In the genomic region with DNA sequence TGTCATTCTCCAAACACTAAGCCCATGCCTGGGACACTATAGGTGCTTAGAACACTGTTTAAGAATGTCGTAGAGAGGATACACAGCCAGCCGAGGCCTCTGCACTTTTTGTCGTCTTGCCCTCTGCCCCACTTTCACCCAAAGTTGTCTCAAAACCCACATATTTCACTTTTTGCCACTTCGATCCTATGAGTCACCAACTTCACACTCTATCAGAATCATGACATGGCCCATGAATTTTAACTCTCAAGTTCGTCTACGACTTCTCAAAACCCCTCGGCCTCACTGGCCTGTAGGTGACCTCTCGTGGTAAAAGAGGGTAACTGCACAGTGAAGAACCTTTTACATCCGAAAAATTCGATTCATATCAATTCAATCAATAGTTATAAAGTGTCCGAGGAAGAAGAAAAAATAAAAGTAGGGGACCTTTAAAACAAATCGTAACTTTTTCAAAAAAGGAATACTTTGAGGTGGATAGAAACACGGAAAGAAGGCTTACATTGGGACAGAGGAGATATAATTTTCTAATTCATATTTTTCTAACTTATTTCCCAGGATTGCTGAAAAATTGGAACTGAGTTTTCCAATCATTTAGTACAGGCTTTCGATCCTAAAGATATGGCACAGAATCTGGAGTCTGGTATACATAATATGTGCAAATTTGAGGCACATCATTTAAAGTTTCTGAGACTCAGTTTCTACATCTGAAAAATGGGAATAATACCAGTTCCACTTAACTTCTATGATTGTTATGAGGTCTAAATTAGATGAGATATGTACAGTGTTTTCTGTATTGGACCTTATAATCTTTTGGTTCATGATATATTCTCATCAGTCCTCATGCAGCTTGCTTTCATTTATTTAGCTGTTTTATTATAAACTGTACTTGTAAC, we compare ENCODE assay signal across 8 cellular contexts.
DNase-seq lines count a peak whose midpoint lies in the region; ATAC-seq, FAIRE-seq and TF ChIP-seq lines count a peak whose summit lies in the region.

No MANE protein-coding gene starts in this region.

- H3K27me3 ChIP-seq in HCT116 (ENCODE audit: insufficient read depth, low read length), result peaks cover 37% of the 10 kb centered on the region; the same call in 1 of the 2 replicates
- no peaks in the 10 kb centered on the region for H3K27me3 ChIP-seq in NT2/D1 (ENCODE audit: insufficient read depth, insufficient read length)
- peaks cover 2% of the 10 kb centered on the region for H3K27me3 ChIP-seq in bronchial epithelial cell (ENCODE audit: control insufficient read depth, insufficient read depth, low read length)
- H3K27me3 ChIP-seq in kidney epithelial cell (ENCODE audit: control insufficient read depth, insufficient read depth, low read length), result no peaks in the 10 kb centered on the region
- H3K27me3 ChIP-seq in suprapubic skin, result no peaks in the 10 kb centered on the region

- no peaks in the 10 kb centered on the region for H3K79me2 ChIP-seq in HCT116 (ENCODE audit: insufficient read depth, low read length)

- H3K4me1 ChIP-seq in HCT116 (ENCODE audit: control insufficient read depth in 1 of 2, insufficient read depth in 2 of 2, low read length in 2 of 2) (no peaks in the 10 kb centered on the region), NT2/D1 (ENCODE audit: insufficient read depth, insufficient read length) (no peaks in the 10 kb centered on the region), suprapubic skin (no peaks in the 10 kb centered on the region)

- POLR2A ChIA-PET in HCT116 (lab: Charles Lee), result no interaction called here

- no peaks in the 10 kb centered on the region for H3K9me2 ChIP-seq in HCT116 (ENCODE audit: insufficient read depth)

- CTCF ChIA-PET in HCT116 (lab: Charles Lee), result interaction anchor here (0.6 to 3.5 kb wide), 3 partner anchors 127 to 342 kb away, joined by 3 to 20 read pairs (median 5); no protein-coding TSS in a partner anchor

- no peak for FAIRE-seq in bronchial epithelial cell (lab: Jason Lieb, UNC)

- ATAC-seq in HCT116, result peak; percentile 58

- no peak for TF ChIP-seq EP300 in suprapubic skin (IDR thresholded peaks at IDR 0.05)

- no peaks in the 10 kb centered on the region for H4K20me1 ChIP-seq in HCT116 (ENCODE audit: insufficient read depth)

- peak; percentile 76 for TF ChIP-seq RAD21 in HCT116 (IDR thresholded peaks at IDR 0.05; ENCODE audit: low read depth)

- no TSS peak for BruUV-seq in HCT116 (replicated peaks; lab: Mats Ljungman, UMichigan)

- TF ChIP-seq POLR2A in HCT116 (IDR thresholded peaks at IDR 0.05; ENCODE audit: borderline replicate concordance, extremely low read depth, insufficient read depth, insufficient read length) (no peak), suprapubic skin (IDR thresholded peaks at IDR 0.05) (no peak)

- H3K9ac ChIP-seq in HCT116 (ENCODE audit: low read length), result no peak overlapping the region
- H3K9ac ChIP-seq in NT2/D1 (ENCODE audit: insufficient read length, low read depth), result no peak overlapping the region

- no peak overlapping the region for H2AFZ ChIP-seq in HCT116 (ENCODE audit: low read depth, low read length, poor library complexity, severe bottlenecking)

- H3K9me3 ChIP-seq in HCT116 (ENCODE audit: control insufficient read depth in 1 of 2, insufficient read depth in 1 of 2, low read depth in 1 of 2, low read length in 2 of 2) (no peaks in the 10 kb centered on the region), NT2/D1 (ENCODE audit: insufficient read depth, low read length) (no peaks in the 10 kb centered on the region), suprapubic skin (no peaks in the 10 kb centered on the region)

- H3K4me2 ChIP-seq in HCT116 (ENCODE audit: low read length), result no peak overlapping the region

- intact Hi-C loops in HCT116 (cut with micrococcal nuclease), result loop anchor here (2.0 to 10.0 kb wide), 4 partner anchors 55 to 383 kb away; no protein-coding TSS in a partner anchor

- H3K27ac ChIP-seq in HCT116 (ENCODE audit: low read depth, low read length) (no peak overlapping the region), suprapubic skin (no peak overlapping the region)

- WGBS in suprapubic skin, result 27% methylated on average over 14 of the region's 14 CpGs

- RAD21 ChIA-PET in HCT116 (lab: Charles Lee; ENCODE audit: low non-redundant PET in 1 of 2, low total read pairs in 2 of 2, uncharacterized antibody in 2 of 2, unreplicated experiment in 2 of 2), result no interaction called here

- DNase-seq in NCI-H510A treated with DMSO at 0.1 percent for 48 hours (lab: John Stamatoyannopoulos, UW) (peak; percentile 33), NCI-H510A (lab: John Stamatoyannopoulos, UW) (no peak), HCT116 (ENCODE audit: low read depth, low spot score) (peak; percentile 38), NT2/D1 (ENCODE audit: low read depth, low spot score) (peak; percentile 36), bronchial epithelial cell (ENCODE audit: low read depth) (peak; percentile 54), kidney epithelial cell (ENCODE audit: low read depth) (peak; percentile 21), suprapubic skin (ENCODE audit: low spot score in 2 of 2) (no peak)
- DNase-seq in activated CD8-positive, alpha-beta memory T cell treated with anti-CD3 and anti-CD28 coated beads, Interleukin-2, amount 50 U/mL, for 48 hours, result no peak

- no peaks in the 10 kb centered on the region for H3K36me3 ChIP-seq in HCT116 (ENCODE audit: control insufficient read depth in 1 of 2, insufficient read depth in 2 of 2, low read length in 2 of 2)
- H3K36me3 ChIP-seq in NT2/D1 (ENCODE audit: insufficient read depth, insufficient read length, low read length), result no peaks in the 10 kb centered on the region
- H3K36me3 ChIP-seq in bronchial epithelial cell (ENCODE audit: control insufficient read depth, insufficient read depth, low read length), result no peaks in the 10 kb centered on the region
- no peaks in the 10 kb centered on the region for H3K36me3 ChIP-seq in kidney epithelial cell (ENCODE audit: control insufficient read depth, insufficient read depth, low read length)
- H3K36me3 ChIP-seq in suprapubic skin, result no peaks in the 10 kb centered on the region

- H3K4me3 ChIP-seq in HCT116 (replicated peaks in 1 of 2; ENCODE audit: low read depth in 1 of 2, low read length in 2 of 2) (no peak overlapping the region), NT2/D1 (ENCODE audit: insufficient read length, low read depth) (no peak overlapping the region), bronchial epithelial cell (ENCODE audit: low read depth, low read length) (no peak overlapping the region), kidney epithelial cell (ENCODE audit: low read depth, low read length) (no peak overlapping the region), suprapubic skin (no peak overlapping the region)

- TF ChIP-seq CTCF in HCT116 (IDR thresholded peaks at IDR 0.05 in 2 of 3, conservative IDR thresholded peaks at IDR 0.05 in 1 of 3; ENCODE audit: borderline replicate concordance in 1 of 3, insufficient read depth in 1 of 3, low read depth in 2 of 3, low read length in 2 of 3) (peak; percentile 67 to 89 (median 83); a peak in 5 of 6 replicates), bronchial epithelial cell (IDR thresholded peaks at IDR 0.05; ENCODE audit: insufficient read depth, low read length, severe bottlenecking) (peak; percentile 62), kidney epithelial cell (IDR thresholded peaks at IDR 0.05; ENCODE audit: insufficient read depth, low read length, poor library complexity, severe bottlenecking) (peak; percentile 79), suprapubic skin (IDR thresholded peaks at IDR 0.05) (peak; percentile 71 to 80)

TF ChIP-seq in HCT116, 20 proteins besides CTCF, POLR2A, EP300 and RAD21 (continues in another document):
- TF ChIP-seq ZBTB33 (IDR thresholded peaks at IDR 0.05; ENCODE audit: extremely low read depth, insufficient replicate concordance, low read length) (no peak), CBX3 (IDR thresholded peaks at IDR 0.05; ENCODE audit: low read depth) (no peak), EZH2 (IDR thresholded peaks at IDR 0.05) (no peak), JUND (IDR thresholded peaks at IDR 0.05) (no peak), ZNF274 (IDR thresholded peaks at IDR 0.05; ENCODE audit: low read depth, low read length) (no peak), SP1 (IDR thresholded peaks at IDR 0.05; ENCODE audit: low read depth) (no peak)
- TF ChIP-seq, protein P1, sequence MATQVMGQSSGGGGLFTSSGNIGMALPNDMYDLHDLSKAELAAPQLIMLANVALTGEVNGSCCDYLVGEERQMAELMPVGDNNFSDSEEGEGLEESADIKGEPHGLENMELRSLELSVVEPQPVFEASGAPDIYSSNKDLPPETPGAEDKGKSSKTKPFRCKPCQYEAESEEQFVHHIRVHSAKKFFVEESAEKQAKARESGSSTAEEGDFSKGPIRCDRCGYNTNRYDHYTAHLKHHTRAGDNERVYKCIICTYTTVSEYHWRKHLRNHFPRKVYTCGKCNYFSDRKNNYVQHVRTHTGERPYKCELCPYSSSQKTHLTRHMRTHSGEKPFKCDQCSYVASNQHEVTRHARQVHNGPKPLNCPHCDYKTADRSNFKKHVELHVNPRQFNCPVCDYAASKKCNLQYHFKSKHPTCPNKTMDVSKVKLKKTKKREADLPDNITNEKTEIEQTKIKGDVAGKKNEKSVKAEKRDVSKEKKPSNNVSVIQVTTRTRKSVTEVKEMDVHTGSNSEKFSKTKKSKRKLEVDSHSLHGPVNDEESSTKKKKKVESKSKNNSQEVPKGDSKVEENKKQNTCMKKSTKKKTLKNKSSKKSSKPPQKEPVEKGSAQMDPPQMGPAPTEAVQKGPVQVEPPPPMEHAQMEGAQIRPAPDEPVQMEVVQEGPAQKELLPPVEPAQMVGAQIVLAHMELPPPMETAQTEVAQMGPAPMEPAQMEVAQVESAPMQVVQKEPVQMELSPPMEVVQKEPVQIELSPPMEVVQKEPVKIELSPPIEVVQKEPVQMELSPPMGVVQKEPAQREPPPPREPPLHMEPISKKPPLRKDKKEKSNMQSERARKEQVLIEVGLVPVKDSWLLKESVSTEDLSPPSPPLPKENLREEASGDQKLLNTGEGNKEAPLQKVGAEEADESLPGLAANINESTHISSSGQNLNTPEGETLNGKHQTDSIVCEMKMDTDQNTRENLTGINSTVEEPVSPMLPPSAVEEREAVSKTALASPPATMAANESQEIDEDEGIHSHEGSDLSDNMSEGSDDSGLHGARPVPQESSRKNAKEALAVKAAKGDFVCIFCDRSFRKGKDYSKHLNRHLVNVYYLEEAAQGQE (IDR thresholded peaks at IDR 0.05; ENCODE audit: low read depth), result no peak

Comparison
In these comparisons a context has a peak if more than half of its experiments do, and no peak if none do; other contexts are left out.
1. DNase-seq: peak in NCI-H510A treated with DMSO at 0.1 percent for 48 hours (single experiment), HCT116 (single experiment), NT2/D1 (single experiment), bronchial epithelial cell (single experiment) and kidney epithelial cell (single experiment); none in NCI-H510A (single experiment), suprapubic skin (0 of 2) and activated CD8-positive, alpha-beta memory T cell treated with anti-CD3 and anti-CD28 coated beads, Interleukin-2, amount 50 U/mL, for 48 hours (single experiment).
2. Peak in every context shown above with its lines, with median percentiles within 50 percentile points of each other: CTCF ChIP-seq.